12 cellular contexts compared by ENCODE assay signal in genomic region chr1:100734716-100735115, GRCh38. TPM values are rescaled to one million over a fixed set of nuclear protein-coding genes. Genes with fewer than 3 reads are reported as not detected.
DNase-seq lines count a peak whose midpoint lies in the region; ATAC-seq, FAIRE-seq and TF ChIP-seq lines count a peak whose summit lies in the region.
"Had no signal": no experiment of that assay in that cellular context is flagged by ENCODE, and none has a peak within 500 bp of the region (broad histone marks: within the 10 kb centered on the region; RNA-seq: fewer than 3 reads in every experiment).

No MANE protein-coding gene starts in this region.

- TF ChIP-seq CTCF in HFF-Myc (IDR thresholded peaks at IDR 0.05; ENCODE audit: low read depth, low read length, missing control alignments) (no peak), astrocyte of the spinal cord (IDR thresholded peaks at IDR 0.05; ENCODE audit: low read depth, low read length) (no peak), kidney (IDR thresholded peaks at IDR 0.05; ENCODE audit: borderline replicate concordance, extremely low read depth, insufficient read depth) (no peak)

- intact Hi-C loops in kidney (cut with DNase I): no loop called here

- H3K9me3 ChIP-seq in kidney (ENCODE audit: control insufficient read depth in 1 of 2, low read length in 2 of 2): no peaks in the 10 kb centered on the region
- no peaks in the 10 kb centered on the region for H3K9me3 ChIP-seq in subcutaneous abdominal adipose tissue (ENCODE audit: control insufficient read depth in 5 of 5, low read length in 5 of 5)
- H3K9me3 ChIP-seq: right lobe of liver had no signal

- H3K4me3 ChIP-seq in HFF-Myc (replicated peaks; ENCODE audit: low read depth, low read length) (no peak overlapping the region), astrocyte of the spinal cord (ENCODE audit: low read depth, low read length) (no peak overlapping the region), kidney (ENCODE audit: low read length in 2 of 2) (no peak overlapping the region), subcutaneous abdominal adipose tissue (ENCODE audit: low read depth in 1 of 5, low read length in 5 of 5) (no peak overlapping the region)
- H3K4me3 ChIP-seq: right lobe of liver had no signal

- H3K36me3 ChIP-seq in kidney (ENCODE audit: control insufficient read depth in 1 of 2, insufficient read depth in 2 of 2, low read length in 2 of 2) (peaks cover 4 to 5% of the 10 kb centered on the region in 2 donors), subcutaneous abdominal adipose tissue (ENCODE audit: control insufficient read depth in 5 of 5, insufficient read depth in 5 of 5, low read length in 5 of 5) (peaks cover 0 to 5% (median 0%) of the 10 kb centered on the region in 5 donors)
- H3K36me3 ChIP-seq: brain microvascular endothelial cell, right lobe of liver had no signal

- H3K9ac ChIP-seq in kidney (ENCODE audit: low read length in 2 of 2): no peak overlapping the region
- H3K9ac ChIP-seq in subcutaneous abdominal adipose tissue (ENCODE audit: low read length in 5 of 5): no peak overlapping the region

- ATAC-seq in GM18861 (IDR thresholded peaks at IDR 0.05; ENCODE audit: unreplicated experiment): no peak

- H3K27ac ChIP-seq in kidney (ENCODE audit: low read depth in 2 of 2, low read length in 2 of 2) (no peak overlapping the region), subcutaneous abdominal adipose tissue (ENCODE audit: low read depth, low read length) (peak overlapping the region; percentile 19)
- H3K27ac ChIP-seq: brain microvascular endothelial cell had no signal

- H3K27me3 ChIP-seq in subcutaneous abdominal adipose tissue (ENCODE audit: control insufficient read depth in 5 of 5, insufficient read depth in 4 of 5, low read length in 5 of 5): no peaks in the 10 kb centered on the region
- H3K27me3 ChIP-seq: brain microvascular endothelial cell, right lobe of liver had no signal

- DNase-seq in HFF-Myc (ENCODE audit: extremely low read depth, low read depth) (peak; percentile 78), astrocyte of the spinal cord (ENCODE audit: low read depth, low spot score) (peak; percentile 49), kidney (no peak), occipital lobe (lab: John Stamatoyannopoulos, UW) (no peak), NCI-H1930 (lab: John Stamatoyannopoulos, UW) (no peak)
- DNase-seq: brain microvascular endothelial cell, glutamatergic neuron, NCI-H146, right lobe of liver had no signal

- in situ Hi-C loops in astrocyte of the spinal cord (cut with HindIII; ENCODE audit: low sequenced_read_pairs): no loop called here

- peak; percentile 77 for FAIRE-seq in kidney (lab: Jason Lieb, UNC)

- H3K4me1 ChIP-seq in kidney (ENCODE audit: control insufficient read depth in 1 of 2, insufficient read depth in 1 of 2, low read depth in 1 of 2, low read length in 2 of 2): peaks cover 0 to 9% of the 10 kb centered on the region in 2 donors
- H3K4me1 ChIP-seq in subcutaneous abdominal adipose tissue (ENCODE audit: control insufficient read depth in 5 of 5, insufficient read depth in 5 of 5, low read length in 5 of 5): peaks cover 0 to 32% (median 9%) of the 10 kb centered on the region in 5 donors
- H3K4me1 ChIP-seq: right lobe of liver had no signal

RNA-seq across cellular contexts. Expression of gene VCAM1, which starts 15.2 kb away (rescaled TPM):
- 539 TPM for total RNA-seq in kidney
- 46.0 TPM for polyA plus RNA-seq in kidney (ENCODE audit: insufficient read depth, low read depth, low replicate concordance)
- 24.3 TPM for total RNA-seq in occipital lobe
- total RNA-seq: T-helper 2 cell treated with Interferon-gamma antibody and Interleukin-4, amounts not matched to agents 100 ng/mL and 5 ng/mL, for 36 hours had no signal

Comparison
In these comparisons a context has a peak if more than half of its experiments do, and no peak if none do; other contexts are left out.
1. DNase-seq: peak in HFF-Myc (single experiment) and astrocyte of the spinal cord (single experiment); none in kidney (single experiment), occipital lobe (single experiment) and NCI-H1930 (0 of 2).
2. RNA of gene VCAM1, which starts 15.2 kb away (total RNA-seq): 539 TPM in kidney (single experiment); 24.3 TPM in occipital lobe (single experiment); every median in the first group is over 10 times any median in the second.